17 cellular contexts compared by ENCODE assay signal in the genomic region with DNA sequence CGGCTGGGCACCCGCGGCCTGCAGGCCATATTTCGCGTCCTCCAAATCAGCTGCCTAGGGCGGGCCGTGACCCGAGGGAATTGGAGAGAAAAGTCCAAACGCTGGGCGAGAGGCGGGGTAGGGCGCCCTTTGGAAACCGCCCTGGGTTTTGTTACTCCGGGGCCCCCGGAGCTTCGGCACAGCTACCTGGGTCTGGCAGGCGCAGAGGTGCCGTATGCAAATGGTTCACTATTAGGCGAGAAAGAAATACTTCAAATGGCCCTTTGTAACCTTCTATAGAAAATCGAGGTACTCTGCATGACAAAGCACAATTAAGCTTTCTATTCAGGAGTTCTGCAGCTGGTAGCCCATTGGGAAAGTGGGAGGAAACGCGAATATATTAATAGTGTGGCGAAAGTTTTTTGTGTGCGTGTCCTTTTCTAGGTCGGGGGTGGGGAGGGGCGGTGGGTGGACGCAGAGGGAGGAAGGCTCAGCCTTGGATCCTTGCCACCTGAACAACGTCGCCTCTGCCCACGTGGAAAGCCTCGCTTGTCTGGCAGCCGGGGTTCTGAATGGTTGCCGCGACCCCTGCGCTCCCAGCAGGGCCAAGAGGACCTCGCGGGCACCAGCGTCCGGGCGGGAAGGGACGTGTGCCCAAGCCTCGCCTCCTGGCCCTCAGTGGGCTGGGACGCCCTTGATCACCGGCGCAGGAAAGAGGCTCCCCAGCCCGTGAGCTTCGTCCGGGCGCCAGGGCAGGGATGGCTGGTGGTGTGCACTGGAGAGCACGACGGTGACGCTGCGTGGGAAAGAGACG. TPM values are rescaled to one million over a fixed set of nuclear protein-coding genes. Genes with fewer than 3 reads are reported as not detected.
A peak's percentile ranks its signal among the peaks of the same experiment; 100 is the strongest.
DNase-seq lines count a peak whose midpoint lies in the region; ATAC-seq and TF ChIP-seq lines count a peak whose summit lies in the region.
"Had no signal": no experiment of that assay in that cellular context is flagged by ENCODE, and none has a peak within 500 bp of the region (broad histone marks: within the 10 kb centered on the region; RNA-seq: fewer than 3 reads in every experiment).

No MANE protein-coding gene starts in this region.

- H3K36me3 ChIP-seq in left ventricle myocardium inferior = no peaks in the 10 kb centered on the region
- H3K36me3 ChIP-seq: brain microvascular endothelial cell, upper lobe of right lung had no signal

- H3K4me1 Mint-ChIP-seq in nephron = peaks cover 32% of the 10 kb centered on the region
- peaks cover 20% of the 10 kb centered on the region for H3K4me1 Mint-ChIP-seq in type B pancreatic cell (ENCODE audit: unreplicated experiment)

- DNase-seq in left ventricle myocardium inferior = no peak
- DNase-seq in cardiac septum (ENCODE audit: low spot score) = no peak
- DNase-seq in foreskin keratinocyte = no peak
- no peak for DNase-seq in type B pancreatic cell (ENCODE audit: extremely low spot score, unreplicated experiment)
- no peak for DNase-seq in activated CD8-positive, alpha-beta memory T cell treated with anti-CD3 and anti-CD28 coated beads for 24 hours
- DNase-seq in SK-N-DZ (ENCODE audit: low spot score) = no peak
- DNase-seq: ACHN, brain microvascular endothelial cell, DMS153, HCEC 1CT, left ventricle myocardium superior, NCI-H146, NCI-H69, SIG-M5, upper lobe of right lung had no signal

- peaks cover 3% of the 10 kb centered on the region for H3K9me3 Mint-ChIP-seq in nephron
- no peaks in the 10 kb centered on the region for H3K9me3 Mint-ChIP-seq in type B pancreatic cell

- H3K4me3 Mint-ChIP-seq in nephron (peak overlapping the region in 2 of 3 experiments; percentile 56 to 60), type B pancreatic cell (peak overlapping the region; percentile 65)

- H3K36me3 Mint-ChIP-seq in nephron (ENCODE audit: low read depth) = no peaks in the 10 kb centered on the region
- no peaks in the 10 kb centered on the region for H3K36me3 Mint-ChIP-seq in type B pancreatic cell

- H3K27ac ChIP-seq in left ventricle myocardium inferior (replicated peaks) = no peak overlapping the region
- no peak overlapping the region for H3K27ac ChIP-seq in foreskin keratinocyte
- H3K27ac ChIP-seq: brain microvascular endothelial cell, upper lobe of right lung had no signal

- peaks cover 21% of the 10 kb centered on the region for H3K4me1 ChIP-seq in left ventricle myocardium inferior
- no peaks in the 10 kb centered on the region for H3K4me1 ChIP-seq in foreskin keratinocyte

- no peak for TF ChIP-seq CTCF in left ventricle myocardium inferior (IDR thresholded peaks at IDR 0.05; ENCODE audit: borderline replicate concordance)
- TF ChIP-seq CTCF in foreskin keratinocyte (conservative IDR thresholded peaks at IDR 0.05) = no peak
- no peak for TF ChIP-seq CTCF in nephron (IDR thresholded peaks at IDR 0.05; ENCODE audit: unreplicated experiment in 3 of 3)
- TF ChIP-seq CTCF in type B pancreatic cell (conservative IDR thresholded peaks at IDR 0.05) = no peak

- peaks cover 100% of the 10 kb centered on the region for H3K27me3 ChIP-seq in left ventricle myocardium inferior (ENCODE audit: low read depth)
- H3K27me3 ChIP-seq in foreskin keratinocyte = peaks cover 82% of the 10 kb centered on the region

- peak; percentile 27 for ATAC-seq in foreskin keratinocyte
- no peak for ATAC-seq in HG02642 (IDR thresholded peaks at IDR 0.05; ENCODE audit: poor library complexity, unreplicated experiment)
- ATAC-seq: left ventricle myocardium superior, upper lobe of right lung had no signal

- peak overlapping the region; percentile 43 for H3K4me3 ChIP-seq in left ventricle myocardium inferior
- H3K4me3 ChIP-seq: upper lobe of right lung had no signal

- H3K27ac Mint-ChIP-seq in nephron (no peak overlapping the region), type B pancreatic cell (no peak overlapping the region)

- intact Hi-C loops in left ventricle myocardium inferior (cut with micrococcal nuclease) = no loop called here
- intact Hi-C loops in cardiac septum (cut with DNase I) = loop anchor here (10.0 kb wide), 1 partner anchor 105 kb away; no protein-coding TSS in a partner anchor

- H3K27me3 Mint-ChIP-seq in nephron (ENCODE audit: low read depth) (peaks cover 95% of the 10 kb centered on the region), type B pancreatic cell (peaks cover 87% of the 10 kb centered on the region)

- no peaks in the 10 kb centered on the region for H3K9me3 ChIP-seq in left ventricle myocardium inferior (replicated peaks)
- H3K9me3 ChIP-seq: upper lobe of right lung had no signal

RNA-seq across cellular contexts. Expression of a gene that starts 9.5 kb away (rescaled TPM):
- total RNA-seq in left ventricle myocardium inferior (not detected), cardiac septum (not detected), foreskin keratinocyte (not detected in 2 replicates), type B pancreatic cell (ENCODE audit: low replicate concordance) (5.6 TPM in 1 of 2 replicates, not detected in the other)
- polyA plus RNA-seq in foreskin keratinocyte = not detected in 2 replicates
- polyA plus RNA-seq in SK-N-DZ (2014; cell fraction: cytosol; rRNA removed) = 0.12 TPM in 1 of 2 replicates, not detected in the other
- polyA plus RNA-seq in SK-N-DZ (2014; cell fraction: nucleus; rRNA removed) = 0.12 TPM in 1 of 2 replicates, not detected in the other
- total RNA-seq: left ventricle myocardium superior, upper lobe of right lung had no signal

RNA-seq across cellular contexts. Expression of a gene that starts 45.0 kb away (rescaled TPM):
- total RNA-seq in left ventricle myocardium inferior (9.1 TPM), cardiac septum (12.4 TPM), foreskin keratinocyte (21.8 and 22.4 TPM in 2 replicates), type B pancreatic cell (ENCODE audit: low replicate concordance) (16.5 and 22.2 TPM in 2 replicates)
- 14.7 and 16.8 TPM in 2 replicates for polyA plus RNA-seq in foreskin keratinocyte
- polyA plus RNA-seq in SK-N-DZ (2014; cell fraction: cytosol; rRNA removed) = 19.2 and 28.0 TPM in 2 replicates
- 8.2 and 14.1 TPM in 2 replicates for polyA plus RNA-seq in SK-N-DZ (2014; cell fraction: nucleus; rRNA removed)
